In the genomic region with DNA sequence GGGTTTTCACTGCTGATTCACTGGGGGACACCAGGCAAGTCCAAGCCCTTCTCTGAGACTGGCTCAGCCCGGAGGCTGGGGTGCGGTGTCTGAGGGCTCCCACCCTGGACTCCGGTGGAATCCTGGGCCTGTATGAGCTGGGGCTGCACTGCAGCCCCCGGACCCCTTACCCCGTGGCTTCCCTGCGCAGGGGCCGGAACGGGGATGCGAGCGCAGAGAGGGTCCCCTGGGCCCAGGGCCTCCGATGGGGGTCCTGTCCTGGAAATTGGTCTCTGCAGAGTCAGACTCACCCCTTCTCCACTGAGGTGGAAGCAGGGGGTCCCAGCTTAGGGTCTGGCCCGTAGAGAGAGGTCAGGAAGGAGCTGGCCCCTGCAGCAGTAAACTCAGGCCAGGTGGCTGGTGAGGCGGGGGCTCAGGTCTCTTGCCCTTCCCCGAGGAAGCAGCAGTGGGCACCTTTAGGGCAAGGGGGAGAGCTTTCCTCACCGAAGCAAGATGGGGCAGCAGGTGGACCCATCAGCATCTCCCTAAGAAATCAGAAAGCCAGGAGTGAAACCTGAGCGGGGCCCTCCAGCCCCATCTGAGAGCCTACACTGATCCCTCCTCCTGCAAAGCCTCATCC, we compare ENCODE assay signal across 1 cellular context.
TF ChIP-seq lines count a peak whose summit lies in the region.

No MANE protein-coding gene starts in this region.

TF ChIP-seq in HCT116, 20 proteins besides CTCF, POLR2A, EP300 and RAD21 (continued from another document):
- TF ChIP-seq, protein P1, sequence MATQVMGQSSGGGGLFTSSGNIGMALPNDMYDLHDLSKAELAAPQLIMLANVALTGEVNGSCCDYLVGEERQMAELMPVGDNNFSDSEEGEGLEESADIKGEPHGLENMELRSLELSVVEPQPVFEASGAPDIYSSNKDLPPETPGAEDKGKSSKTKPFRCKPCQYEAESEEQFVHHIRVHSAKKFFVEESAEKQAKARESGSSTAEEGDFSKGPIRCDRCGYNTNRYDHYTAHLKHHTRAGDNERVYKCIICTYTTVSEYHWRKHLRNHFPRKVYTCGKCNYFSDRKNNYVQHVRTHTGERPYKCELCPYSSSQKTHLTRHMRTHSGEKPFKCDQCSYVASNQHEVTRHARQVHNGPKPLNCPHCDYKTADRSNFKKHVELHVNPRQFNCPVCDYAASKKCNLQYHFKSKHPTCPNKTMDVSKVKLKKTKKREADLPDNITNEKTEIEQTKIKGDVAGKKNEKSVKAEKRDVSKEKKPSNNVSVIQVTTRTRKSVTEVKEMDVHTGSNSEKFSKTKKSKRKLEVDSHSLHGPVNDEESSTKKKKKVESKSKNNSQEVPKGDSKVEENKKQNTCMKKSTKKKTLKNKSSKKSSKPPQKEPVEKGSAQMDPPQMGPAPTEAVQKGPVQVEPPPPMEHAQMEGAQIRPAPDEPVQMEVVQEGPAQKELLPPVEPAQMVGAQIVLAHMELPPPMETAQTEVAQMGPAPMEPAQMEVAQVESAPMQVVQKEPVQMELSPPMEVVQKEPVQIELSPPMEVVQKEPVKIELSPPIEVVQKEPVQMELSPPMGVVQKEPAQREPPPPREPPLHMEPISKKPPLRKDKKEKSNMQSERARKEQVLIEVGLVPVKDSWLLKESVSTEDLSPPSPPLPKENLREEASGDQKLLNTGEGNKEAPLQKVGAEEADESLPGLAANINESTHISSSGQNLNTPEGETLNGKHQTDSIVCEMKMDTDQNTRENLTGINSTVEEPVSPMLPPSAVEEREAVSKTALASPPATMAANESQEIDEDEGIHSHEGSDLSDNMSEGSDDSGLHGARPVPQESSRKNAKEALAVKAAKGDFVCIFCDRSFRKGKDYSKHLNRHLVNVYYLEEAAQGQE (IDR thresholded peaks at IDR 0.05; ENCODE audit: low read depth), result no peak
- no peak for TF ChIP-seq SIN3A (IDR thresholded peaks at IDR 0.05; ENCODE audit: low read depth)
- no peak for TF ChIP-seq ZNF274 (IDR thresholded peaks at IDR 0.05; ENCODE audit: low read depth, low read length)
- no peak for TF ChIP-seq JUND (IDR thresholded peaks at IDR 0.05)
- TF ChIP-seq SRF (IDR thresholded peaks at IDR 0.05; ENCODE audit: low read depth), result no peak
- no peak for TF ChIP-seq ELF1 (IDR thresholded peaks at IDR 0.05; ENCODE audit: borderline replicate concordance, low read depth)
